In genomic region chr12:6632026-6632978, GRCh38 we compare ENCODE assay signal across 1 cellular context.
TF ChIP-seq lines count a peak whose summit lies in the region.

No MANE protein-coding gene starts in this region.

TF ChIP-seq in IMR-90, 13 proteins besides CTCF, POLR2A, EP300 and RAD21 (continued from another document):
- TF ChIP-seq MAFK (IDR thresholded peaks at IDR 0.05; ENCODE audit: low read depth, low read length) (no peak), RFX5 (IDR thresholded peaks at IDR 0.05; ENCODE audit: low read depth, low read length) (no peak), SMC3 (IDR thresholded peaks at IDR 0.05; ENCODE audit: low read depth, low read length) (no peak), USF2 (IDR thresholded peaks at IDR 0.05; ENCODE audit: low read depth, low read length) (no peak), BHLHE40 (IDR thresholded peaks at IDR 0.05; ENCODE audit: low read depth, low read length) (no peak), RCOR1 (IDR thresholded peaks at IDR 0.05; ENCODE audit: insufficient replicate concordance, low read length) (no peak), CEBPB (IDR thresholded peaks at IDR 0.05; ENCODE audit: low read depth, low read length) (no peak), MXI1 (IDR thresholded peaks at IDR 0.05; ENCODE audit: borderline replicate concordance, low read depth, low read length) (no peak), NFE2L2 (IDR thresholded peaks at IDR 0.05; ENCODE audit: low read depth, low read length) (no peak)
